In the genomic region with DNA sequence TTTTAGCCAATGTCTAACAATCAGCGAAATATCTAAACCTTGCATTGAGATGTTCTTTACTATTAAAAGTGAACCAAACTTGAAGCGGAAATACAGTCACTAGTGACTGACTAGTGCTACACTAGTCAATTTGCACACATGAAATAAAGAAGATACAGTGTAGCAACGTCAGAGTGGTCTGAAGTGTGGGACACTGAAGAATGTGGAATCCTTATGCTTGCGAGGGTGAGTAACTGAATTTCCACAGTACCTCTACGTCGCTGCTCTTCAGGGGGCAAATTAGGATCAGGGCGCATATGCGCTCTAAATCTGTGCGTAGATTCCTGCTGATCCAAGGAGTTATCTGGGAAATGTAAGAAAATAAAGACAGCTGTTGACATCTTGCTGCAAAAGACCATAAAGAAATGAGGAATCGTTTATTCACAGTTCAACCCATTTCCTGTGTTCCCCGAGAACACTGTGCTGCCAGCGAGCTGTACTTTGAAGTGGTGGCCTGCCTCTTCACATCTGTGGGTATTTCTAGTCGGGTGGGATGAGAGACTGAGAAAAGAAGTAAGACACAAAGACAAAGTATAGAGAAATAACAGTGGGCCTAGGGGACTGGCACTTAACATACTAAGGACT, we compare ENCODE assay signal across 15 cellular contexts. TPM values are rescaled to one million over a fixed set of nuclear protein-coding genes. Genes with fewer than 3 reads are reported as not detected.
DNase-seq lines count a peak whose midpoint lies in the region; ATAC-seq and TF ChIP-seq lines count a peak whose summit lies in the region.
"Had no signal": no experiment of that assay in that cellular context is flagged by ENCODE, and none has a peak within 500 bp of the region (broad histone marks: within the 10 kb centered on the region; RNA-seq: fewer than 3 reads in every experiment).

No MANE protein-coding gene starts in this region.

- H3K4me1 Mint-ChIP-seq in activated CD8-positive, alpha-beta memory T cell treated with anti-CD3 and anti-CD28 coated beads, Interleukin-2, amount 10 ng/mL, durations not matched to agents 7 days and 5 days: peaks cover 19% of the 10 kb centered on the region
- peaks cover 52% of the 10 kb centered on the region for H3K4me1 Mint-ChIP-seq in activated T-cell treated with anti-CD3 and anti-CD28 coated beads, Interleukin-2, amount 50 U/mL, for 4 hours (ENCODE audit: low read depth)

- CTCF ChIA-PET in activated CD8-positive, alpha-beta memory T cell treated with anti-CD3 and anti-CD28 coated beads, Interleukin-2, amount 10 ng/mL, durations not matched to agents 7 days and 5 days (lab: Charles Lee): no interaction called here

- H3K27me3 Mint-ChIP-seq in activated CD8-positive, alpha-beta memory T cell treated with anti-CD3 and anti-CD28 coated beads, Interleukin-2, amount 10 ng/mL, durations not matched to agents 7 days and 5 days: peaks cover 38% of the 10 kb centered on the region
- H3K27me3 Mint-ChIP-seq in activated T-cell treated with anti-CD3 and anti-CD28 coated beads, Interleukin-2, amount 50 U/mL, for 4 hours (ENCODE audit: low read depth): peaks cover 5% of the 10 kb centered on the region

- no peak for TF ChIP-seq CTCF in fibroblast of mammary gland (conservative IDR thresholded peaks at IDR 0.05; ENCODE audit: control insufficient read depth, insufficient read depth, low read depth, low read length)

- peak; percentile 54 for DNase-seq in activated CD8-positive, alpha-beta memory T cell treated with anti-CD3 and anti-CD28 coated beads, Interleukin-2, amount 10 ng/mL, durations not matched to agents 7 days and 5 days
- no peak for DNase-seq in activated CD8-positive, alpha-beta memory T cell treated with anti-CD3 and anti-CD28 coated beads for 24 hours
- DNase-seq in activated T-cell treated with anti-CD3 and anti-CD28 coated beads, Interleukin-2, amount 50 U/mL, for 4 hours: peak; percentile 23
- DNase-seq in fibroblast of mammary gland (ENCODE audit: low read depth): peak; percentile 20
- DNase-seq in stimulated activated CD8-positive, alpha-beta memory T cell treated with anti-CD3 and anti-CD28 coated beads, Interleukin-4, amount 100 ng/mL, for 24 hours (ENCODE audit: low read depth): peak; percentile 25
- DNase-seq in ureter (ENCODE audit: low spot score): no peak
- no peak for DNase-seq in NCI-H1436 (lab: John Stamatoyannopoulos, UW)
- DNase-seq: NCI-H1092 treated with DMSO at 0.1 percent for 48 hours, NCI-H526 treated with DMSO at 0.1 percent for 48 hours, upper lobe of right lung had no signal

- H3K4me3 Mint-ChIP-seq in activated CD8-positive, alpha-beta memory T cell treated with anti-CD3 and anti-CD28 coated beads, Interleukin-2, amount 10 ng/mL, durations not matched to agents 7 days and 5 days: peak overlapping the region; percentile 49
- peak overlapping the region; percentile 63 for H3K4me3 Mint-ChIP-seq in activated T-cell treated with anti-CD3 and anti-CD28 coated beads, Interleukin-2, amount 50 U/mL, for 4 hours
- H3K4me3 Mint-ChIP-seq: brain had no signal

- no peaks in the 10 kb centered on the region for H3K36me3 Mint-ChIP-seq in activated CD8-positive, alpha-beta memory T cell treated with anti-CD3 and anti-CD28 coated beads, Interleukin-2, amount 10 ng/mL, durations not matched to agents 7 days and 5 days
- no peaks in the 10 kb centered on the region for H3K36me3 Mint-ChIP-seq in activated T-cell treated with anti-CD3 and anti-CD28 coated beads, Interleukin-2, amount 50 U/mL, for 4 hours (ENCODE audit: insufficient read depth)
- H3K36me3 Mint-ChIP-seq: brain had no signal

- ATAC-seq in activated CD8-positive, alpha-beta memory T cell treated with anti-CD3 and anti-CD28 coated beads, Interleukin-2, amount 10 ng/mL, durations not matched to agents 7 days and 5 days: peak; percentile 69
- ATAC-seq in activated T-cell treated with anti-CD3 and anti-CD28 coated beads, Interleukin-2, amount 50 U/mL, for 4 hours: peak; percentile 67 to 68
- ATAC-seq in GM21367 (IDR thresholded peaks at IDR 0.05; ENCODE audit: unreplicated experiment): no peak
- ATAC-seq: A549, upper lobe of right lung had no signal

- no peak overlapping the region for H3K4me3 ChIP-seq in fibroblast of mammary gland (ENCODE audit: control insufficient read depth, low read depth, low read length)
- H3K4me3 ChIP-seq: A549, upper lobe of right lung had no signal

- H3K27ac Mint-ChIP-seq in activated CD8-positive, alpha-beta memory T cell treated with anti-CD3 and anti-CD28 coated beads, Interleukin-2, amount 10 ng/mL, durations not matched to agents 7 days and 5 days: peak overlapping the region; percentile 61
- H3K27ac Mint-ChIP-seq: brain had no signal

- H3K9me3 Mint-ChIP-seq in activated CD8-positive, alpha-beta memory T cell treated with anti-CD3 and anti-CD28 coated beads, Interleukin-2, amount 10 ng/mL, durations not matched to agents 7 days and 5 days (ENCODE audit: low read depth): no peaks in the 10 kb centered on the region
- H3K9me3 Mint-ChIP-seq in activated T-cell treated with anti-CD3 and anti-CD28 coated beads, Interleukin-2, amount 50 U/mL, for 4 hours: no peaks in the 10 kb centered on the region

RNA-seq across cellular contexts. Expression of a gene that starts 39.8 kb away (rescaled TPM):
- 1 to 10 TPM; 1.7 to 2.8 TPM for total RNA-seq in activated CD8-positive, alpha-beta memory T cell treated with anti-CD3 and anti-CD28 coated beads, Interleukin-2, amount 10 ng/mL, durations not matched to agents 7 days and 5 days
- 1 to 10 TPM; 1.2 to 1.8 (median 1.6) TPM for total RNA-seq in activated T-cell treated with anti-CD3 and anti-CD28 coated beads, Interleukin-2, amount 50 U/mL, for 4 hours
- total RNA-seq in ureter: 12.1 TPM
- total RNA-seq: HT-29 had no signal

RNA-seq across cellular contexts. Expression of a gene that starts 50.7 kb away (rescaled TPM):
- total RNA-seq in activated CD8-positive, alpha-beta memory T cell treated with anti-CD3 and anti-CD28 coated beads, Interleukin-2, amount 10 ng/mL, durations not matched to agents 7 days and 5 days: not detected
- total RNA-seq in activated T-cell treated with anti-CD3 and anti-CD28 coated beads, Interleukin-2, amount 50 U/mL, for 4 hours: not detected
- not detected for total RNA-seq in ureter
- total RNA-seq: H1, HT-29, upper lobe of right lung had no signal

Comparison
In these comparisons a context has a peak if more than half of its experiments do, and no peak if none do; other contexts are left out.
1. DNase-seq: peak in activated CD8-positive, alpha-beta memory T cell treated with anti-CD3 and anti-CD28 coated beads, Interleukin-2, amount 10 ng/mL, durations not matched to agents 7 days and 5 days (single experiment), activated T-cell treated with anti-CD3 and anti-CD28 coated beads, Interleukin-2, amount 50 U/mL, for 4 hours (single experiment), fibroblast of mammary gland (single experiment) and stimulated activated CD8-positive, alpha-beta memory T cell treated with anti-CD3 and anti-CD28 coated beads, Interleukin-4, amount 100 ng/mL, for 24 hours (single experiment); none in activated CD8-positive, alpha-beta memory T cell treated with anti-CD3 and anti-CD28 coated beads for 24 hours (single experiment), ureter (single experiment) and NCI-H1436 (single experiment).